Comparison of ENCODE assay signal across 11 cellular contexts in the genomic region with DNA sequence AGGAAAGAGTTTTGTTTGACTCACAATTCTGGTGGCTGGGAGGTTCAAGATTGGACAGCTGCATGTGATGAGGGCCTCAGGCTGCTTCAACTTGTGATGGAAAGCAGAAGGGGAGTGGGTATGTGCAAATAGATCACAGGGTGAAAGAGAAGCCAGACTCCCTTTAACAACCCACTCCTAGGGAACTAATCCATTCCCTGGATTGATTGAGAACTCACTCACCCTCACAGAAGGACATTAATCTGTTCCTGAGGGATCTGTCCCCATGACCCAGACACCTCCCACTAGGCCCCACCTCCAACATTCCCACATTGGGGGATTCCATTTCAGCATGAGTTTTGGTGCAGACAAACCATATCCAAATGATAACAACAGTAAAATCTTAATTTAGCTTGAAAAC.
"Had no signal": no experiment of that assay in that cellular context is flagged by ENCODE, and none has a peak within 500 bp of the region (broad histone marks: within the 10 kb centered on the region; RNA-seq: fewer than 3 reads in every experiment).

No MANE protein-coding gene starts in this region.

- H3K36me3 Mint-ChIP-seq: activated CD8-positive, alpha-beta memory T cell treated with anti-CD3 and anti-CD28 coated beads, Interleukin-2, amount 10 ng/mL, durations not matched to agents 7 days and 5 days; activated naive CD4-positive, alpha-beta T cell treated with anti-CD3 and anti-CD28 coated beads, Interleukin-2, amount 50 U/mL, for 72 hours; brain had no signal

- H3K4me2 ChIP-seq: PC-9 had no signal

- H3K27ac ChIP-seq: PC-9 had no signal

- H3K4me3 Mint-ChIP-seq: activated B cell treated with CpG ODN at 0.5 μM for 24 hours; activated CD4-positive, alpha-beta T cell treated with anti-CD3 and anti-CD28 coated beads, Interleukin-2, amount 10 ng/mL, durations not matched to agents 24 days and 14 days; activated CD8-positive, alpha-beta memory T cell treated with anti-CD3 and anti-CD28 coated beads, Interleukin-2, amount 10 ng/mL, durations not matched to agents 7 days and 5 days; activated naive CD8-positive, alpha-beta T cell treated with anti-CD3 and anti-CD28 coated beads, Interleukin-2, amount 50 U/mL, for 24 hours; activated T-cell treated with anti-CD3 and anti-CD28 coated beads, Interleukin-2, amount 50 U/mL, for 24 hours; brain; central memory CD8-positive, alpha-beta T cell; T-helper 1 cell treated with Interleukin-12 subunit alpha and Interleukin-12 subunit beta and Interleukin-4 antibody, amounts not matched to agents 30 μg/mL and 1 μg/mL, for 36 hours had no signal

- H3K4me3 ChIP-seq: K562, PC-9 had no signal

- H3K4me1 Mint-ChIP-seq: activated B cell treated with CpG ODN at 0.5 μM for 24 hours, brain had no signal

- H2AFZ ChIP-seq: PC-9 had no signal

- H3K27me3 Mint-ChIP-seq: activated naive CD8-positive, alpha-beta T cell treated with anti-CD3 and anti-CD28 coated beads, Interleukin-2, amount 50 U/mL, for 24 hours; activated T-cell treated with anti-CD3 and anti-CD28 coated beads, Interleukin-2, amount 50 U/mL, for 24 hours; central memory CD8-positive, alpha-beta T cell had no signal

- H3K27ac Mint-ChIP-seq: activated B cell treated with CpG ODN at 0.5 μM for 24 hours; activated CD4-positive, alpha-beta T cell treated with anti-CD3 and anti-CD28 coated beads, Interleukin-2, amount 10 ng/mL, durations not matched to agents 24 days and 14 days; activated CD8-positive, alpha-beta memory T cell treated with anti-CD3 and anti-CD28 coated beads, Interleukin-2, amount 10 ng/mL, durations not matched to agents 7 days and 5 days; activated naive CD4-positive, alpha-beta T cell treated with anti-CD3 and anti-CD28 coated beads, Interleukin-2, amount 50 U/mL, for 72 hours; activated naive CD8-positive, alpha-beta T cell treated with anti-CD3 and anti-CD28 coated beads, Interleukin-2, amount 50 U/mL, for 24 hours; activated T-cell treated with anti-CD3 and anti-CD28 coated beads, Interleukin-2, amount 50 U/mL, for 24 hours; T-helper 1 cell treated with Interleukin-12 subunit alpha and Interleukin-12 subunit beta and Interleukin-4 antibody, amounts not matched to agents 30 μg/mL and 1 μg/mL, for 36 hours had no signal

- H3K9me3 Mint-ChIP-seq: activated B cell treated with CpG ODN at 0.5 μM for 24 hours; activated CD4-positive, alpha-beta T cell treated with anti-CD3 and anti-CD28 coated beads, Interleukin-2, amount 10 ng/mL, durations not matched to agents 24 days and 14 days; activated naive CD4-positive, alpha-beta T cell treated with anti-CD3 and anti-CD28 coated beads, Interleukin-2, amount 50 U/mL, for 72 hours; activated naive CD8-positive, alpha-beta T cell treated with anti-CD3 and anti-CD28 coated beads, Interleukin-2, amount 50 U/mL, for 24 hours; activated T-cell treated with anti-CD3 and anti-CD28 coated beads, Interleukin-2, amount 50 U/mL, for 24 hours; brain; central memory CD8-positive, alpha-beta T cell; T-helper 1 cell treated with Interleukin-12 subunit alpha and Interleukin-12 subunit beta and Interleukin-4 antibody, amounts not matched to agents 30 μg/mL and 1 μg/mL, for 36 hours had no signal
